17 cellular contexts compared by ENCODE assay signal in the genomic region with DNA sequence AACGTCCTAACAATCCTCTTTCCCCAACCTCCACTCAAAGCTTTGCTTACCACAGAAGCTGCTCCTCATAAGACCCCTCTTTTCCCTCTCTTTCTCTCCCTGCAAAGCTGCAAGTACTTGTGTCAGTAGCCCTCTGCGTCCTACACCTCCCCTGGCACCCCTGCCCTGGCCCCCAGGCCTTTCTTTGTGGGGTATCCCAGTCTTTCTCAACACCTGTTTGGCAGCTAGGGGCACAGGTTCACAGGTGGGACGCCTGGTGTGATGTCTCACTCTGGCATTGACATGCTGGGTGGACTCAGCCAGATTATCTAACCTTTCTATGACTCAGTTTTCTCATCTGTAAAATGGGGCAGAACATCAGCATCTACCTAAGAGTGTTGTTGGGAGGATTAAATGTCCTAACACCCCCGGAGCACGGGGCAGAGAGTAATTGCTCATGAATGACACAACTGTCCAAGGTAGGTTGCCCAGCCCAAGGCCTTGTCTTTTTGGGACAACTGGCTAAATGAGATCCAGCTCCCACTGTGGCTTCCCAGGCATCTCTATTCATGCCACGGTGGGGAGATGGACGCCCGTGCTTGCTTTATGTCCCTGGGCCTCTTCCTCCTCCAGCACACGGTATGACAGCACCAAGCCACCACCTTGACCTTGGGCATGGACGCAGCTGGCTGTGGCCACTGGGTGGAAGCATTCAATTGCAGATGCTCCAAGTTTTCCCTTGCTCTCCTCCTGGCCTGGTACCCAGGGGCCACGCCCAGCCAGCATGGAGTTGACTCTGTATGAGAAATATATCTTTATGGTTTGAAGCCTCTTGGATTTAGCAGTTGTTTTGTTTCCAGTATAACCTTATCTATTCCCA.
A peak's percentile ranks its signal among the peaks of the same experiment; 100 is the strongest.
DNase-seq lines count a peak whose midpoint lies in the region; ATAC-seq, FAIRE-seq and TF ChIP-seq lines count a peak whose summit lies in the region.
"Had no signal": no experiment of that assay in that cellular context is flagged by ENCODE, and none has a peak within 500 bp of the region (broad histone marks: within the 10 kb centered on the region; RNA-seq: fewer than 3 reads in every experiment).

No MANE protein-coding gene starts in this region.

- no peak overlapping the region for H3K4me3 Mint-ChIP-seq in neural progenitor cell
- H3K4me3 Mint-ChIP-seq: stimulated activated naive CD8-positive, alpha-beta T cell treated with anti-CD3 and anti-CD28 coated beads, Interleukin-15, Interleukin-2, amounts not matched to agents 100 ng/mL and 50 ng/mL, for 24 hours; T-helper 17 cell had no signal

- no peak overlapping the region for H2AFZ ChIP-seq in K562 (ENCODE audit: low read depth, low read length)
- H2AFZ ChIP-seq in neural progenitor cell (replicated peaks): no peak overlapping the region

- intact Hi-C loops in K562 (cut with micrococcal nuclease): loop anchor here (10.0 kb wide), 1 partner anchor 349 kb away; the partner anchor contains the start of gene RNF183
- intact Hi-C loops in left ventricle myocardium inferior (cut with micrococcal nuclease): no loop called here

- FAIRE-seq in K562 (lab: Jason Lieb, UNC): no peak

- H3K9me3 ChIP-seq in K562 (replicated peaks; ENCODE audit: control insufficient read depth, insufficient read depth, low read depth, low read length) (no peaks in the 10 kb centered on the region), left ventricle myocardium inferior (replicated peaks) (no peaks in the 10 kb centered on the region), neural progenitor cell (ENCODE audit: low read depth) (no peaks in the 10 kb centered on the region), thoracic aorta (no peaks in the 10 kb centered on the region)
- H3K9me3 ChIP-seq: Caco-2 had no signal

- TF ChIP-seq RAD21 in K562 (CRISPR knock-in tag; conservative IDR thresholded peaks at IDR 0.05 in 1 of 2, IDR thresholded peaks at IDR 0.05 in 1 of 2): no peak

- H3K27me3 ChIP-seq in K562 (ENCODE audit: control insufficient read depth in 2 of 2, insufficient read depth in 2 of 2, low read length in 2 of 2): peaks cover 5 to 27% of the 10 kb centered on the region in 2 experiments; a peak in 4 of 5 replicates
- no peaks in the 10 kb centered on the region for H3K27me3 ChIP-seq in left ventricle myocardium inferior (ENCODE audit: low read depth)
- H3K27me3 ChIP-seq in neural progenitor cell: no peaks in the 10 kb centered on the region
- H3K27me3 ChIP-seq in thoracic aorta (replicated peaks; ENCODE audit: insufficient read depth): no peaks in the 10 kb centered on the region

- POLR2A ChIA-PET in K562 (lab: Yijun Ruan, JAX): interaction anchor here (0.6 kb wide), 1 partner anchor 127 kb away, joined by 3 read pairs; no protein-coding TSS in a partner anchor

- no peak for TF ChIP-seq POLR2A in K562 (conservative IDR thresholded peaks at IDR 0.05)

- H3K27ac Mint-ChIP-seq in neural progenitor cell: peak overlapping the region; percentile 39
- H3K27ac Mint-ChIP-seq: T-helper 17 cell had no signal

- H3K9me1 ChIP-seq in K562 (ENCODE audit: control insufficient read depth, insufficient read depth, low read length): no peaks in the 10 kb centered on the region

- no peak for ATAC-seq in K562
- ATAC-seq in thoracic aorta (ENCODE audit: insufficient number of reproducible peaks, low FRiP score, low read depth): no peak
- ATAC-seq in HG03457 (IDR thresholded peaks at IDR 0.05; ENCODE audit: unreplicated experiment): no peak
- ATAC-seq: T-helper 17 cell had no signal

- H3F3A ChIP-seq in neural progenitor cell (ENCODE audit: low read depth): no peaks in the 10 kb centered on the region

- H3K4me1 ChIP-seq in K562 (replicated peaks in 1 of 2; ENCODE audit: control insufficient read depth in 2 of 2, insufficient read depth in 2 of 2, low read length in 2 of 2): peaks cover 0 to 6% of the 10 kb centered on the region in 2 experiments; a peak in 2 of 5 replicates
- H3K4me1 ChIP-seq in left ventricle myocardium inferior: peaks cover 68% of the 10 kb centered on the region
- peaks cover 21% of the 10 kb centered on the region for H3K4me1 ChIP-seq in neural progenitor cell
- peaks cover 4 to 42% of the 10 kb centered on the region in 2 donors for H3K4me1 ChIP-seq in thoracic aorta (ENCODE audit: control insufficient read depth in 1 of 2, low read depth in 2 of 2)
- H3K4me1 ChIP-seq: Caco-2 had no signal

- TF ChIP-seq CTCF in K562 (IDR thresholded peaks at IDR 0.05 in 2 of 3, conservative IDR thresholded peaks at IDR 0.05 in 1 of 3; ENCODE audit: insufficient read depth in 2 of 3, low read depth in 1 of 3, low read length in 3 of 3): no peak
- no peak for TF ChIP-seq CTCF in left ventricle myocardium inferior (IDR thresholded peaks at IDR 0.05; ENCODE audit: borderline replicate concordance)
- TF ChIP-seq CTCF in neural progenitor cell (IDR thresholded peaks at IDR 0.05): no peak
- no peak for TF ChIP-seq CTCF in thoracic aorta (IDR thresholded peaks at IDR 0.05)

- no peak for DNase-seq in K562 (ENCODE audit: extremely low read depth in 1 of 4, low spot score in 3 of 4)
- DNase-seq in left ventricle myocardium inferior: no peak
- DNase-seq in neural progenitor cell (ENCODE audit: low spot score): no peak
- no peak for DNase-seq in thoracic aorta (ENCODE audit: low spot score)
- no peak for DNase-seq in NCI-H2196 (lab: John Stamatoyannopoulos, UW; ENCODE audit: unreplicated experiment)
- no peak for DNase-seq in DMS 273 (lab: John Stamatoyannopoulos, UW; ENCODE audit: unreplicated experiment)
- DNase-seq: activated CD4-positive, CD25-positive, alpha-beta regulatory T cell; AML-193; amygdala; NCI-H146; SHP77 treated with DMSO at 0.1 percent for 48 hours; T-helper 17 cell had no signal

- CTCF ChIA-PET in K562 (lab: Yijun Ruan, JAX; ENCODE audit: low intra/inter-chr PET ratio): interaction anchor here (2.3 to 5.7 kb wide), 2 partner anchors 62 to 208 kb away, joined by 21 to 91 read pairs; no protein-coding TSS in a partner anchor

- H3K9ac ChIP-seq in K562 (ENCODE audit: insufficient read depth in 1 of 2, low read depth in 2 of 2, low read length in 2 of 2) (no peak overlapping the region), neural progenitor cell (no peak overlapping the region)
- H3K9ac ChIP-seq: GM23248 had no signal

- 9% methylated on average over 11 of the region's 11 CpGs for WGBS in K562 (ENCODE audit: insufficient coverage, low coverage, missing lambda C conversion rate)

- BruUV-seq in K562 (replicated peaks; lab: Mats Ljungman, UMichigan): no TSS peak

- no peak overlapping the region for H3K27ac ChIP-seq in K562 (ENCODE audit: extremely low read depth, low read depth, low read length)
- peak overlapping the region; percentile 89 for H3K27ac ChIP-seq in left ventricle myocardium inferior (replicated peaks)
- H3K27ac ChIP-seq in neural progenitor cell: no peak overlapping the region
- H3K27ac ChIP-seq in thoracic aorta: peak overlapping the region; percentile 82 to 94
- H3K27ac ChIP-seq: epithelial cell of prostate, GM23248 had no signal

- no peaks in the 10 kb centered on the region for H3K36me3 Mint-ChIP-seq in neural progenitor cell

- peaks cover 50% of the 10 kb centered on the region for H3K4me1 Mint-ChIP-seq in neural progenitor cell

- H3K27me3 Mint-ChIP-seq in neural progenitor cell (ENCODE audit: insufficient read depth, low read depth): peaks cover 13% of the 10 kb centered on the region

- H3K36me3 ChIP-seq in K562 (ENCODE audit: control insufficient read depth, insufficient read depth, low read length): no peaks in the 10 kb centered on the region
- no peaks in the 10 kb centered on the region for H3K36me3 ChIP-seq in left ventricle myocardium inferior
- H3K36me3 ChIP-seq in neural progenitor cell: no peaks in the 10 kb centered on the region
- no peaks in the 10 kb centered on the region for H3K36me3 ChIP-seq in thoracic aorta

- H3K79me2 ChIP-seq in K562 (ENCODE audit: control insufficient read depth, insufficient read depth, low read length): no peaks in the 10 kb centered on the region
- H3K79me2 ChIP-seq in neural progenitor cell (ENCODE audit: low read depth): no peaks in the 10 kb centered on the region

- H3K4me2 ChIP-seq in K562 (ENCODE audit: insufficient read depth, low read length) (no peak overlapping the region), neural progenitor cell (no peak overlapping the region)

- in situ Hi-C loops in K562 (cut with MboI): loop anchor here (10.0 kb wide), 2 partner anchors 349 to 539 kb away; partner anchors contain the start of gene RNF183

- H3K4me3 ChIP-seq in K562 (no peak overlapping the region), left ventricle myocardium inferior (no peak overlapping the region), neural progenitor cell (no peak overlapping the region), thoracic aorta (no peak overlapping the region)
- H3K4me3 ChIP-seq: GM23248 had no signal

- no peaks in the 10 kb centered on the region for H3K9me3 Mint-ChIP-seq in neural progenitor cell
- H3K9me3 Mint-ChIP-seq: stimulated activated naive CD8-positive, alpha-beta T cell treated with anti-CD3 and anti-CD28 coated beads, Interleukin-15, Interleukin-2, amounts not matched to agents 100 ng/mL and 50 ng/mL, for 24 hours had no signal

- H4K20me1 ChIP-seq in K562 (replicated peaks; ENCODE audit: control insufficient read depth, insufficient read depth, low read length) (no peaks in the 10 kb centered on the region; the same call in 1 of the 2 replicates), neural progenitor cell (ENCODE audit: low read depth) (no peaks in the 10 kb centered on the region)

- TF ChIP-seq EP300 in K562 (IDR thresholded peaks at IDR 0.05; ENCODE audit: low read length): no peak

TF ChIP-seq in K562, 482 proteins besides CTCF, POLR2A, EP300 and RAD21:
- no peak for TF ChIP-seq SMARCB1 (IDR thresholded peaks at IDR 0.05; ENCODE audit: insufficient read length, low read depth)
- peak; percentile 39 for TF ChIP-seq RBM25 (IDR thresholded peaks at IDR 0.05; ENCODE audit: low read depth, low read length, severe bottlenecking)

Comparison
In these comparisons a context has a peak if more than half of its experiments do, and no peak if none do; other contexts are left out.
1. H3K27ac ChIP-seq: peak in left ventricle myocardium inferior (single experiment) and thoracic aorta (2 of 2); none in K562 (single experiment) and neural progenitor cell (single experiment).